In the genomic region with DNA sequence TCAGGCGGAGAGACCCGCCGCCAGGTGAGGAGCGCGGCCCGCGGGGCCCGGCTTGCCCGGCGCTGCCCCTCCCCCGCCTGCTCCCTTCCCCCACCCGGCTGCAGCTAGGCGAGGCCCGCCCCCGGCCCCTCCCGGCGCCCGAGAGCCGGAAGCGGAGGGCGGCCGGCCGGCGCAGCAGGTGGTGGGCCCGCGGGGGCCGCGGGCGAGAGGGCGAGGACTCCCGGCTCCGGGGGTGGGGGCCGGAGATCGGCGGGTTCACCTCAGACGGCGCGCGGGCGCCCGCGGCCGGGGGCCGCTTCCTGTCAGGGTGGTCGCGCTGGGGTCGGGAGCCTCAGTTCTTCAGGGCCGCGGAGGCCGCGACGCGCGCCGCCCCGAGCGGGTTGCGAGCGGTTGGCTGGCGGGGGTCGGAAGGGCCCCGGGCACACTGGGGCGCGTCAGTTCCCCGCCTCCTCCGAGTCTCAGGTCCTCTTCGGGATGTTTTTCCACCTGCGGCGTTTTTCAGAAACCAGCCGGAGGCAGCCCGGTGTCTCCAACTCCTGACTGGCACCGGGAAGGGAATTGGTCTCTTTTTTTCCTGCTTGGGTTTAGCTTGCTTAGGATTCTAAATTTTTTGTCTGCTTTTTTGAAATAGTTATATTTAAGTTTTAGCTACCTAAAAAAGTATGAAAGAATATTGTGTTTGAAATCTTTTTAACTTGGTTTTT, we compare ENCODE assay signal across 8 cellular contexts. TPM values are rescaled to one million over a fixed set of nuclear protein-coding genes. Genes with fewer than 3 reads are reported as not detected.
DNase-seq lines count a peak whose midpoint lies in the region; ATAC-seq and TF ChIP-seq lines count a peak whose summit lies in the region.

No MANE protein-coding gene starts in this region.

- no peak for TF ChIP-seq POLR2A in breast epithelium (IDR thresholded peaks at IDR 0.05)

- H3K36me3 ChIP-seq in breast epithelium: no peaks in the 10 kb centered on the region

- no peaks in the 10 kb centered on the region for H3K9me3 ChIP-seq in breast epithelium

- H3K27ac ChIP-seq in breast epithelium: peak overlapping the region; percentile 97 to 98

- intact Hi-C loops in breast epithelium (cut with DNase I; ENCODE audit: low total_unique reads): no loop called here

- TF ChIP-seq CTCF in breast epithelium (IDR thresholded peaks at IDR 0.05): no peak

- DNase-seq in ELR (ENCODE audit: low read depth): peak; percentile 68
- peak; percentile 73 for DNase-seq in HT-29 (ENCODE audit: low spot score)
- DNase-seq in SIG-M5 treated with dmso at 0.1 percent for 504 hours (lab: John Stamatoyannopoulos, UW; ENCODE audit: unreplicated experiment): peak; percentile 69
- peak in 1 of 2 donors; percentile 27 for DNase-seq in breast epithelium (ENCODE audit: low spot score in 2 of 2)
- DNase-seq in islet precursor cell: peak; percentile 74
- DNase-seq in stimulated activated CD4-positive, alpha-beta T cell treated with anti-CD3 and anti-CD28 coated beads, Interleukin-15, amount 100 ng/mL, for 48 hours (ENCODE audit: low read depth in 2 of 2): peak; percentile 38
- no peak for DNase-seq in dedifferentiated amniotic fluid mesenchymal stem cell (ENCODE audit: extremely low spot score)

- ATAC-seq in GM21360 (IDR thresholded peaks at IDR 0.05; ENCODE audit: unreplicated experiment): peak; percentile 37

- H3K4me3 ChIP-seq in breast epithelium: peak overlapping the region; percentile 68 to 95 (median 87)

- H3K27me3 ChIP-seq in breast epithelium: no peaks in the 10 kb centered on the region

- peaks cover 0 to 8% of the 10 kb centered on the region in 2 donors for H3K4me1 ChIP-seq in breast epithelium

RNA-seq across cellular contexts. Expression of gene ZFAND6, which starts 0.5 kb away (rescaled TPM):
- 113 and 129 TPM in 2 replicates for total RNA-seq in HT-29 (2014; rRNA removed; shearing (Covaris generic))
- total RNA-seq in breast epithelium: 100 to 1,000 TPM; 141 to 193 (median 159) TPM
